ENCODE assay signal across 9 cellular contexts in the genomic region with DNA sequence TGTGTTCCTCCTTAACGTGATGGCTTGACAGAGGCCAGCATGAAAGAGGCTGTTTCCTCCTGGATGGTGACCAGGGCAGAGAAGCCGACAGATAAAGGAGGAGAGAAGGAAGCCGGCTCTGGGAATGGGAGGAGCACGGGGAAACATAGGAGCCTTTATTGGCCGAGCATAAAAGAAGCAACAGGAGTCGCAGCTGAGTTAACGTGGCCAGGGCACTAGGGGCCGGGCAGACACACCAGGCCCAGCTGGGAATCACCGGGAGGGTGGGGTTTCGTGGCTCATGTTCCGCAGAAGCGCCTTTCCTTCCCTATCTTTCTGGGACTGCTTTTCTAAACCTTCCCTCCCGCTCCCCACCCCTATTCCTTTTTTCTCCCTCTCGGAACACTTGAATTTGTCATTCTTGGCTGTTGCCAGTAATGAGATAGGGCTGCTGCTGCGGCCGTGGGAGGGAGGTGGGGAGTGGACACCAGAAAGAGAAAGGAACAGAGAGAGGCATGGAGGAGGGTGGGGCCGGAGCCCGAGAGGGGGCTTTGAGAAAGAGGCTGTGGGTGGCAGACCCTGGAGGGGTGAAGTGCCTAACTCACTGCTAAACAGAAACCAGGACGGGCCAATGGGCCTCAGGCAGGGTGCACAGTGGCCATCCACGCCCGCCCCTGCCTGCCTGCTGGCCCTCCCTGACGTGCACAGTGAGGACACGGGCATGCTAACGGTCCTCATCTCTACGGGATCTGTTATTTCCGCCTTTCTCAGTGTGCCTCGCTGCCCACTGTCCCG.
DNase-seq lines count a peak whose midpoint lies in the region; ATAC-seq and TF ChIP-seq lines count a peak whose summit lies in the region.
"Had no signal": no experiment of that assay in that cellular context is flagged by ENCODE, and none has a peak within 500 bp of the region (broad histone marks: within the 10 kb centered on the region; RNA-seq: fewer than 3 reads in every experiment).

No MANE protein-coding gene starts in this region.

- H3K27me3 ChIP-seq in GM23248 (replicated peaks; ENCODE audit: insufficient read depth) (no peaks in the 10 kb centered on the region), adrenal gland (no peaks in the 10 kb centered on the region), right cardiac atrium (ENCODE audit: control insufficient read depth, insufficient read depth) (no peaks in the 10 kb centered on the region)

- peak overlapping the region; percentile 76 for H3K9ac ChIP-seq in GM23248

- TF ChIP-seq POLR2A in adrenal gland (IDR thresholded peaks at IDR 0.05): no peak

- no peak for TF ChIP-seq CTCF in adrenal gland (IDR thresholded peaks at IDR 0.05)

- H4K20me1 ChIP-seq in GM23248 (ENCODE audit: insufficient read depth): no peaks in the 10 kb centered on the region

- H3K4me3 ChIP-seq in GM23248 (peak overlapping the region; percentile 53), adrenal gland (peak overlapping the region in 1 of 4 donors; percentile 4), right cardiac atrium (ENCODE audit: low read length) (no peak overlapping the region)

- peak overlapping the region; percentile 90 for H2AFZ ChIP-seq in GM23248

- intact Hi-C loops in adrenal gland (cut with DNase I) (no loop called here), right cardiac atrium (cut with DNase I) (no loop called here), posterior vena cava (cut with DNase I) (no loop called here)

- WGBS in GM23248 (ENCODE audit: low coverage in 1 of 2, low lambda C conversion rate in 2 of 2, missing lambda C conversion rate in 2 of 2), 2 experiments: 10 to 12% methylated on average over 21 to 28 of the region's 28 CpGs
- WGBS in adrenal gland, 4 donors: 60 to 71% (median 67%) methylated on average over 25 to 28 of the region's 28 CpGs
- 21% methylated on average over 28 of the region's 28 CpGs for WGBS in right cardiac atrium

- H3K4me1 ChIP-seq in GM23248 (ENCODE audit: insufficient read depth) (peaks cover 52% of the 10 kb centered on the region), adrenal gland (replicated peaks in 1 of 2) (peaks cover 0 to 8% of the 10 kb centered on the region in 2 donors), right cardiac atrium (ENCODE audit: control insufficient read depth, insufficient read depth, low read length) (peaks cover 11% of the 10 kb centered on the region)

- no peaks in the 10 kb centered on the region for H3K36me3 ChIP-seq in GM23248 (ENCODE audit: low read depth)
- no peaks in the 10 kb centered on the region for H3K36me3 ChIP-seq in adrenal gland (replicated peaks in 1 of 2)

- peaks cover 32% of the 10 kb centered on the region for H3F3A ChIP-seq in GM23248 (ENCODE audit: insufficient read depth)

- H3K79me2 ChIP-seq in GM23248 (ENCODE audit: insufficient read depth): no peaks in the 10 kb centered on the region

- H3K27ac ChIP-seq in GM23248 (peak overlapping the region; percentile 87), adrenal gland (peak overlapping the region in 2 of 5 donors; percentile 40 to 76), right cardiac atrium (ENCODE audit: low read length) (peak overlapping the region; percentile 86)

- in situ Hi-C loops in GM23248 (cut with MboI): no loop called here

- peak; percentile 82 to 86 for ATAC-seq in right cardiac atrium
- no peak for ATAC-seq in HG03175 (IDR thresholded peaks at IDR 0.05; ENCODE audit: unreplicated experiment)
- ATAC-seq in GM21786 (IDR thresholded peaks at IDR 0.05; ENCODE audit: unreplicated experiment): no peak

- H3K9me2 ChIP-seq in GM23248 (ENCODE audit: insufficient read depth): no peaks in the 10 kb centered on the region

- DNase-seq in GM23248 (peak; percentile 90), adrenal gland (peak in 5 of 7 donors; percentile 23 to 76 (median 30)), right cardiac atrium (peak; percentile 69 to 81 (median 79)), retina (peak; percentile 78), posterior vena cava (ENCODE audit: low spot score) (no peak)
- DNase-seq in activated effector memory CD4-positive, alpha-beta T cell treated with Interleukin-2 at 50 U/mL for 16 hours: no peak
- DNase-seq: activated CD8-positive, alpha-beta memory T cell treated with anti-CD3 and anti-CD28 coated beads for 24 hours had no signal

- H3K9me3 ChIP-seq in GM23248 (ENCODE audit: low read depth) (no peaks in the 10 kb centered on the region), adrenal gland (replicated peaks in 1 of 3) (no peaks in the 10 kb centered on the region), right cardiac atrium (ENCODE audit: control insufficient read depth, low read length) (no peaks in the 10 kb centered on the region)

- H3K4me2 ChIP-seq in GM23248 (ENCODE audit: unreplicated experiment): peak overlapping the region; percentile 81

Comparison
In these comparisons a context has a peak if more than half of its experiments do, and no peak if none do; other contexts are left out.
1. DNase-seq: peak in GM23248 (single experiment), adrenal gland (5 of 7), right cardiac atrium (3 of 3) and retina (single experiment); none in posterior vena cava (single experiment) and activated effector memory CD4-positive, alpha-beta T cell treated with Interleukin-2 at 50 U/mL for 16 hours (single experiment).
2. ATAC-seq: peak in right cardiac atrium (2 of 2); none in HG03175 (single experiment) and GM21786 (single experiment).